Comparison of ENCODE assay signal across 20 cellular contexts in the genomic region with DNA sequence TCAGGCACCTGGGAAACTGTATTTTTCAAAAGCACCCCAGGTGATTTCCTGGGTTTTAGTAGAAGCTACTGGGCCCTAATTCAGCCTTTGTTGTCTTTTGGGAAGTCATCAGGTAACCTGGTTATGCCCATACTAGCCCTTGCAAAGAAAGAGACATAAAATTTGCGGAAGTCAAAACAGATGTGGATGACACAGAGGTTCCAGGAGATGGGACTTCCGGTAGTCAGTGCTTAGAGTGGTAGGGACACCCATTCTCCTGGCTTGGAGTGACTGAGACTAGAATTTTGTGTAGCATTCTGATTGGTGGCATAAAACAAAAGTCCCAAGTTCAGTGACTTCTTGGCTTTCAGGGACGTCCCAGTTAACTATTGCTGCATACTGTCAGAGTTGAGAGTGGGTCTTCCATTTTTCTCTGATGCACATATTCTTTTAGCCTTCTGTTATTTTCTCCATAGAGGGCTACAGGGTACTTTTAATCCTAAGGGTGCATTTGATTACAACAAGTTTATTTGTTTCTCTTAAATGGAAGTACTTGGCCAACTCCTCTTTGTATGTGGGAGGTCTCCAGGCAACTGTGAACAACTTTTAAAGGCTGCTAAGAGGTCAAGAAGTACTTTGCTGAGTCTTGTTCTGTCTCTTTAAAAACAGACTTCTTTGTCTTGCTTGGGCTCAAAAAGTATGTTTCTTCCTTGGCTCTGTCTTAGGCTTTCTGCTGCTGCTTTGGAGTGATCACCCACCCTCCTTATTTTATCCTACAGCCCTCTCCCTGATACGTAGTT. TPM values are rescaled to one million over a fixed set of nuclear protein-coding genes. Genes with fewer than 3 reads are reported as not detected.
DNase-seq lines count a peak whose midpoint lies in the region; ATAC-seq and TF ChIP-seq lines count a peak whose summit lies in the region.
"Had no signal": no experiment of that assay in that cellular context is flagged by ENCODE, and none has a peak within 500 bp of the region (broad histone marks: within the 10 kb centered on the region; RNA-seq: fewer than 3 reads in every experiment).

No MANE protein-coding gene starts in this region.

- peak overlapping the region; percentile 81 for H3K27ac ChIP-seq in right cardiac atrium (ENCODE audit: low read length)
- H3K27ac ChIP-seq in dorsolateral prefrontal cortex, result peak overlapping the region in 2 of 59 donors; percentile 5 to 89
- H3K27ac ChIP-seq in gastrocnemius medialis, result no peak overlapping the region
- H3K27ac ChIP-seq: adrenal gland, upper lobe of left lung had no signal

- peak overlapping the region; percentile 79 for H3K27ac Mint-ChIP-seq in activated naive CD4-positive, alpha-beta T cell treated with anti-CD3 and anti-CD28 coated beads, Interleukin-2, amount 50 U/mL, for 24 hours
- H3K27ac Mint-ChIP-seq in stimulated activated memory B cell treated with anti-CD40 and anti-IgM and Interleukin-4, amounts not matched to agents 10 μg/mL and 1 μg/mL and 100 μg/mL, for 72 hours, result peak overlapping the region; percentile 21
- no peak overlapping the region for H3K27ac Mint-ChIP-seq in glutamatergic neuron (ENCODE audit: unreplicated experiment)

- peaks cover 0 to 7% of the 10 kb centered on the region in 2 donors for H3K36me3 ChIP-seq in gastrocnemius medialis
- H3K36me3 ChIP-seq: adrenal gland had no signal

- H3K9me3 ChIP-seq in right cardiac atrium (ENCODE audit: control insufficient read depth, low read length) (no peaks in the 10 kb centered on the region), gastrocnemius medialis (no peaks in the 10 kb centered on the region)
- H3K9me3 ChIP-seq: adrenal gland, upper lobe of left lung had no signal

- H3K27me3 Mint-ChIP-seq in activated naive CD4-positive, alpha-beta T cell treated with anti-CD3 and anti-CD28 coated beads, Interleukin-2, amount 50 U/mL, for 24 hours, result no peaks in the 10 kb centered on the region
- H3K27me3 Mint-ChIP-seq in stimulated activated memory B cell treated with anti-CD40 and anti-IgM and Interleukin-4, amounts not matched to agents 10 μg/mL and 1 μg/mL and 100 μg/mL, for 72 hours, result no peaks in the 10 kb centered on the region
- peaks cover 2% of the 10 kb centered on the region for H3K27me3 Mint-ChIP-seq in glutamatergic neuron (ENCODE audit: unreplicated experiment)

- 54% methylated on average over 4 of the region's 4 CpGs for WGBS in right cardiac atrium

- ATAC-seq in right cardiac atrium, result peak in 1 of 2 donors; percentile 49
- no peak for ATAC-seq in stimulated activated memory B cell treated with anti-CD40 and anti-IgM and Interleukin-4, amounts not matched to agents 10 μg/mL and 1 μg/mL and 100 μg/mL, for 72 hours
- no peak for ATAC-seq in gastrocnemius medialis
- ATAC-seq: PC-3 had no signal

- TF ChIP-seq CTCF in dorsolateral prefrontal cortex (IDR thresholded peaks at IDR 0.05 in 54 of 56, conservative IDR thresholded peaks at IDR 0.05 in 2 of 56; ENCODE audit: low read depth in 1 of 56, partially characterized antibody in 56 of 56) (no peak), gastrocnemius medialis (IDR thresholded peaks at IDR 0.05 in 4 of 5, conservative IDR thresholded peaks at IDR 0.05 in 1 of 5) (no peak), glutamatergic neuron (IDR thresholded peaks at IDR 0.05; ENCODE audit: partially characterized antibody, unreplicated experiment) (no peak)

- peak overlapping the region; percentile 15 for H3K4me3 Mint-ChIP-seq in activated naive CD4-positive, alpha-beta T cell treated with anti-CD3 and anti-CD28 coated beads, Interleukin-2, amount 50 U/mL, for 24 hours
- H3K4me3 Mint-ChIP-seq in stimulated activated memory B cell treated with anti-CD40 and anti-IgM and Interleukin-4, amounts not matched to agents 10 μg/mL and 1 μg/mL and 100 μg/mL, for 72 hours, result no peak overlapping the region
- H3K4me3 Mint-ChIP-seq in glutamatergic neuron (ENCODE audit: unreplicated experiment), result no peak overlapping the region
- H3K4me3 Mint-ChIP-seq: immature natural killer cell had no signal

- no peak for DNase-seq in activated naive CD4-positive, alpha-beta T cell (lab: John Stamatoyannopoulos, UW)
- peak; percentile 35 for DNase-seq in NCI-H69 (lab: John Stamatoyannopoulos, UW)
- no peak for DNase-seq in right cardiac atrium
- no peak for DNase-seq in dorsolateral prefrontal cortex
- no peak for DNase-seq in gastrocnemius medialis
- DNase-seq in glutamatergic neuron, result no peak
- DNase-seq: activated CD4-positive, alpha-beta T cell treated with anti-CD3 and anti-CD28 coated beads for 4 hours; activated CD8-positive, alpha-beta memory T cell treated with anti-CD3 and anti-CD28 coated beads, Interleukin-2, amount 50 U/mL, for 48 hours; activated effector memory CD4-positive, alpha-beta T cell treated with anti-CD3 and anti-CD28 coated beads, Interleukin-2, amount 50 U/mL, for 16 hours; adrenal gland; GOT3; immature natural killer cell; NCI-H1092 treated with DMSO at 0.1 percent for 48 hours; NCI-H1930; NCI-H345; PC-3; stimulated activated CD4-positive, alpha-beta T cell treated with anti-CD3 and anti-CD28 coated beads, Interleukin-12 subunit alpha, Interleukin-12 subunit beta, amount 100 ng/mL, for 4 hours; upper lobe of left lung had no signal

- intact Hi-C loops in right cardiac atrium (cut with DNase I) (loop anchor here in 1 of 4 donors (10.0 kb wide), 1 partner anchor 123 kb away; a partner anchor contains a TSS), dorsolateral prefrontal cortex (cut with DNase I) (no loop called here), gastrocnemius medialis (cut with DNase I; ENCODE audit: low total_unique reads) (loop anchor here (10.0 kb wide), 1 partner anchor 357 kb away; a partner anchor contains a TSS)

- no peaks in the 10 kb centered on the region for H3K27me3 ChIP-seq in right cardiac atrium (ENCODE audit: control insufficient read depth, insufficient read depth)
- no peaks in the 10 kb centered on the region for H3K27me3 ChIP-seq in dorsolateral prefrontal cortex
- no peaks in the 10 kb centered on the region for H3K27me3 ChIP-seq in gastrocnemius medialis
- H3K27me3 ChIP-seq: adrenal gland, upper lobe of left lung had no signal

- in situ Hi-C loops in gastrocnemius medialis (cut with MboI; ENCODE audit: low sequenced_read_pairs in 4 of 4), result no loop called here

- H3K4me1 Mint-ChIP-seq in activated naive CD4-positive, alpha-beta T cell treated with anti-CD3 and anti-CD28 coated beads, Interleukin-2, amount 50 U/mL, for 24 hours, result peaks cover 30% of the 10 kb centered on the region
- peaks cover 41% of the 10 kb centered on the region for H3K4me1 Mint-ChIP-seq in stimulated activated memory B cell treated with anti-CD40 and anti-IgM and Interleukin-4, amounts not matched to agents 10 μg/mL and 1 μg/mL and 100 μg/mL, for 72 hours
- peaks cover 4% of the 10 kb centered on the region for H3K4me1 Mint-ChIP-seq in glutamatergic neuron (ENCODE audit: low read depth, unreplicated experiment)

- no peak overlapping the region for H3K4me3 ChIP-seq in right cardiac atrium (ENCODE audit: low read length)
- H3K4me3 ChIP-seq in dorsolateral prefrontal cortex, result no peak overlapping the region
- no peak overlapping the region for H3K4me3 ChIP-seq in gastrocnemius medialis
- H3K4me3 ChIP-seq: adrenal gland, upper lobe of left lung had no signal

- H3K4me1 ChIP-seq in right cardiac atrium (ENCODE audit: control insufficient read depth, insufficient read depth, low read length), result peaks cover 18% of the 10 kb centered on the region
- peaks cover 19 to 25% of the 10 kb centered on the region in 2 donors for H3K4me1 ChIP-seq in gastrocnemius medialis

- no peak for TF ChIP-seq POLR2A in gastrocnemius medialis (IDR thresholded peaks at IDR 0.05)

- H3K36me3 Mint-ChIP-seq in activated naive CD4-positive, alpha-beta T cell treated with anti-CD3 and anti-CD28 coated beads, Interleukin-2, amount 50 U/mL, for 24 hours, result peaks cover 15% of the 10 kb centered on the region
- H3K36me3 Mint-ChIP-seq in stimulated activated memory B cell treated with anti-CD40 and anti-IgM and Interleukin-4, amounts not matched to agents 10 μg/mL and 1 μg/mL and 100 μg/mL, for 72 hours, result peaks cover 28% of the 10 kb centered on the region
- H3K36me3 Mint-ChIP-seq in glutamatergic neuron (ENCODE audit: unreplicated experiment), result no peaks in the 10 kb centered on the region

- H3K9me3 Mint-ChIP-seq in activated naive CD4-positive, alpha-beta T cell treated with anti-CD3 and anti-CD28 coated beads, Interleukin-2, amount 50 U/mL, for 24 hours, result no peaks in the 10 kb centered on the region
- H3K9me3 Mint-ChIP-seq in stimulated activated memory B cell treated with anti-CD40 and anti-IgM and Interleukin-4, amounts not matched to agents 10 μg/mL and 1 μg/mL and 100 μg/mL, for 72 hours, result no peaks in the 10 kb centered on the region
- H3K9me3 Mint-ChIP-seq in glutamatergic neuron (ENCODE audit: unreplicated experiment), result no peaks in the 10 kb centered on the region
- H3K9me3 Mint-ChIP-seq: immature natural killer cell had no signal

RNA-seq across cellular contexts. Expression of a gene that starts 8.8 kb away (rescaled TPM):
- 10 to 100 TPM; 58.8 to 65.5 (median 60.7) TPM for total RNA-seq in right cardiac atrium
- polyA plus RNA-seq in right cardiac atrium, result 17.6 TPM
- total RNA-seq in dorsolateral prefrontal cortex, result 100 to 1,000 TPM in 1 of 120 experiments, 10 to 100 TPM in 119; 42.6 to 115 (median 62.1) TPM
- 10 to 100 TPM in 2 of 4 donors, 1 to 10 TPM in 2; 4.9 to 11.0 (median 9.2) TPM for total RNA-seq in gastrocnemius medialis
- 12.2 TPM for total RNA-seq in glutamatergic neuron (ENCODE audit: unreplicated experiment)
